In the genomic region with DNA sequence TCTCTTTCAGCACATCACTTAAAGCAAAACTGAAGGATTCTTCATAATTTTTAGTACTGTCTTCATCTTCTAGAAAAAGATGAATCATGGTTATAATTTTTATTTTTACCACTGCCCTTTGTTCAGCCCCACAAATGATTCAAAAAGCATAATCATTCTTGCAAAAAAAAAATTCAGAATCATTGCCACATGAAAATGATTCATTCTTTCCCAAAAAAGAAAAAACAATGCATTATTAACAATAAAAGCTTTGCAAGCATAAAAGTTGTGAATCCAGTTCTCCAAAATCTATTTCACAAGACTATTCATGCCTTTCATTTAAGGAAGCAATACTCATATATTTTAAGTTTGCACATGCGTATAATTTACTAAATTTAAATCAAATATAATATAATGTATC, we compare ENCODE assay signal across 27 cellular contexts.
DNase-seq lines count a peak whose midpoint lies in the region; ATAC-seq and TF ChIP-seq lines count a peak whose summit lies in the region.
"Had no signal": no experiment of that assay in that cellular context is flagged by ENCODE, and none has a peak within 500 bp of the region (broad histone marks: within the 10 kb centered on the region; RNA-seq: fewer than 3 reads in every experiment).

No MANE protein-coding gene starts in this region.

- no peak overlapping the region for H3K27ac Mint-ChIP-seq in MCF 10A (ENCODE audit: low read depth, unreplicated experiment)
- H3K27ac Mint-ChIP-seq: activated naive CD8-positive, alpha-beta T cell treated with anti-CD3 and anti-CD28 coated beads, Interleukin-2, amount 10 ng/mL, durations not matched to agents 7 days and 5 days; naive thymus-derived CD8-positive, alpha-beta T cell; stimulated activated naive CD8-positive, alpha-beta T cell treated with anti-CD3 and anti-CD28 coated beads, Interleukin-15, Interleukin-2, amounts not matched to agents 100 ng/mL and 50 ng/mL, for 24 hours; WTC11 had no signal

- no peaks in the 10 kb centered on the region for H3K36me3 Mint-ChIP-seq in MCF 10A (ENCODE audit: insufficient read depth, unreplicated experiment)
- H3K36me3 Mint-ChIP-seq: activated naive CD8-positive, alpha-beta T cell treated with anti-CD3 and anti-CD28 coated beads, Interleukin-2, amount 10 ng/mL, durations not matched to agents 7 days and 5 days; naive thymus-derived CD8-positive, alpha-beta T cell had no signal

- BruUV-seq in MCF 10A (replicated peaks; lab: Mats Ljungman, UMichigan): no TSS peak

- ATAC-seq in GM18517 (IDR thresholded peaks at IDR 0.05; ENCODE audit: unreplicated experiment) (no peak), HG03521 (IDR thresholded peaks at IDR 0.05; ENCODE audit: unreplicated experiment) (no peak), HG02763 (IDR thresholded peaks at IDR 0.05; ENCODE audit: unreplicated experiment) (no peak)
- ATAC-seq: body of pancreas; naive thymus-derived CD8-positive, alpha-beta T cell; Right ventricle myocardium inferior; WTC11 had no signal

- H3K27me3 ChIP-seq in breast epithelium: no peaks in the 10 kb centered on the region
- H3K27me3 ChIP-seq: body of pancreas, tibial artery had no signal

- peak; percentile 10 for DNase-seq in MCF 10A (ENCODE audit: unreplicated experiment)
- no peak for DNase-seq in breast epithelium (ENCODE audit: low spot score in 2 of 2)
- peak; percentile 57 to 83 for DNase-seq in cardiac fibroblast (ENCODE audit: low read depth in 2 of 2)
- peak; percentile 41 for DNase-seq in foreskin melanocyte
- no peak for DNase-seq in activated T-cell treated with anti-CD3 and anti-CD28 coated beads, Interleukin-2, amount 50 U/mL, for 48 hours
- DNase-seq: 8988T; activated CD4-positive, alpha-beta T cell treated with anti-CD3 and anti-CD28 coated beads, Interleukin-2, amount 50 U/mL, for 4 hours; activated CD8-positive, alpha-beta memory T cell treated with anti-CD3 and anti-CD28 coated beads, Interleukin-2, amount 50 U/mL, for 4 hours; activated effector memory CD4-positive, alpha-beta T cell treated with Interleukin-2 at 50 U/mL for 16 hours; activated naive CD8-positive, alpha-beta T cell treated with anti-CD3 and anti-CD28 coated beads, Interleukin-2, amount 10 ng/mL, durations not matched to agents 7 days and 5 days; body of pancreas; Calu3; naive thymus-derived CD8-positive, alpha-beta T cell; NCI-H1694 treated with DMSO at 0.1 percent for 48 hours; NCI-H69; retina; spleen; stimulated activated CD4-positive, alpha-beta T cell treated with anti-CD3 and anti-CD28 coated beads, Interleukin-4, amount 100 ng/mL, for 24 hours; T1000; tibial artery had no signal

- no peaks in the 10 kb centered on the region for H3K9me3 ChIP-seq in breast epithelium
- H3K9me3 ChIP-seq: body of pancreas, spleen, tibial artery had no signal

- H3K36me3 ChIP-seq in breast epithelium: no peaks in the 10 kb centered on the region
- H3K36me3 ChIP-seq: spleen, tibial artery had no signal

- no peak overlapping the region for H3K4me3 ChIP-seq in breast epithelium
- H3K4me3 ChIP-seq in cardiac fibroblast (replicated peaks in 1 of 2; ENCODE audit: low read depth in 2 of 2, low read length in 2 of 2): no peak overlapping the region
- H3K4me3 ChIP-seq: body of pancreas, coronary artery, spleen, tibial artery had no signal

- CTCF ChIA-PET in MCF 10A (lab: Yijun Ruan, JAX): no interaction called here

- no peak for TF ChIP-seq POLR2A in breast epithelium (IDR thresholded peaks at IDR 0.05)

- TF ChIP-seq CTCF in MCF 10A (IDR thresholded peaks at IDR 0.05; ENCODE audit: unreplicated experiment): no peak
- no peak for TF ChIP-seq CTCF in breast epithelium (IDR thresholded peaks at IDR 0.05)
- TF ChIP-seq CTCF in cardiac fibroblast (IDR thresholded peaks at IDR 0.05; ENCODE audit: low read depth, low read length): no peak

- H3K4me1 Mint-ChIP-seq in MCF 10A (ENCODE audit: insufficient read depth, unreplicated experiment): no peaks in the 10 kb centered on the region
- H3K4me1 Mint-ChIP-seq: activated naive CD8-positive, alpha-beta T cell treated with anti-CD3 and anti-CD28 coated beads, Interleukin-2, amount 10 ng/mL, durations not matched to agents 7 days and 5 days had no signal

- POLR2A ChIA-PET in MCF 10A (lab: Yijun Ruan, JAX): no interaction called here

- H3K4me1 ChIP-seq in breast epithelium: no peaks in the 10 kb centered on the region
- H3K4me1 ChIP-seq: body of pancreas, tibial artery had no signal

- no peak overlapping the region for H3K27ac ChIP-seq in breast epithelium
- H3K27ac ChIP-seq: body of pancreas, coronary artery, spleen, tibial artery had no signal

- intact Hi-C loops in MCF 10A (cut with micrococcal nuclease): no loop called here
- intact Hi-C loops in breast epithelium (cut with DNase I; ENCODE audit: low total_unique reads): no loop called here

- no peak overlapping the region for H3K4me3 Mint-ChIP-seq in MCF 10A (ENCODE audit: unreplicated experiment)
- H3K4me3 Mint-ChIP-seq: activated naive CD8-positive, alpha-beta T cell treated with anti-CD3 and anti-CD28 coated beads, Interleukin-2, amount 10 ng/mL, durations not matched to agents 7 days and 5 days; naive thymus-derived CD8-positive, alpha-beta T cell; stimulated activated naive CD8-positive, alpha-beta T cell treated with anti-CD3 and anti-CD28 coated beads, Interleukin-15, Interleukin-2, amounts not matched to agents 100 ng/mL and 50 ng/mL, for 24 hours; WTC11 had no signal

- H3K27me3 Mint-ChIP-seq in MCF 10A (ENCODE audit: insufficient read depth, unreplicated experiment): no peaks in the 10 kb centered on the region
- H3K27me3 Mint-ChIP-seq: stimulated activated naive CD8-positive, alpha-beta T cell treated with anti-CD3 and anti-CD28 coated beads, Interleukin-15, Interleukin-2, amounts not matched to agents 100 ng/mL and 50 ng/mL, for 24 hours had no signal

- H3K9me3 Mint-ChIP-seq in MCF 10A (ENCODE audit: unreplicated experiment): no peaks in the 10 kb centered on the region
- H3K9me3 Mint-ChIP-seq: activated naive CD8-positive, alpha-beta T cell treated with anti-CD3 and anti-CD28 coated beads, Interleukin-2, amount 10 ng/mL, durations not matched to agents 7 days and 5 days; naive thymus-derived CD8-positive, alpha-beta T cell; stimulated activated naive CD8-positive, alpha-beta T cell treated with anti-CD3 and anti-CD28 coated beads, Interleukin-15, Interleukin-2, amounts not matched to agents 100 ng/mL and 50 ng/mL, for 24 hours had no signal

Comparison
In these comparisons a context has a peak if more than half of its experiments do, and no peak if none do; other contexts are left out.
1. DNase-seq: peak in MCF 10A (single experiment), cardiac fibroblast (2 of 2) and foreskin melanocyte (single experiment); none in breast epithelium (0 of 2) and activated T-cell treated with anti-CD3 and anti-CD28 coated beads, Interleukin-2, amount 50 U/mL, for 48 hours (0 of 2).